Comparison of ENCODE assay signal across 31 cellular contexts in the genomic region with DNA sequence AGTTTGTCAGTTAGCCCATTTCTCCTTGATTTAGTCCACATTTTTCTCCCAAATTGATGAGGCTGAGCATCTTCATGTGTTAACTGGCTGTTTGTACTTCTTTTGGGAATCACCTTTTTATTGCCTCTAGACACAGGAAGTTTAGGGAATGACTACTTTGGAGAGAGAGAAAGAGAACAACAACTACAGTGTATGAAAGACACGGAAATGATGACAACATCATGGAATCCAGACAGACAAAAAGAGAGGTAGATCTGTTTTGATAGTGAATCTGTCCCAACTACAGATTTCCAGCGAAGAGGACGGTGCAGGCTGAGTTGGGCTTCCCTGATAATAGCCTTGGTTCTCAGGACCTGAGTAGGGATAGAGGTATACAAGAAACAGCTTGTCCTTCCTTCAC.
"Had no signal": no experiment of that assay in that cellular context is flagged by ENCODE, and none has a peak within 500 bp of the region (broad histone marks: within the 10 kb centered on the region; RNA-seq: fewer than 3 reads in every experiment).

No MANE protein-coding gene starts in this region.

- ATAC-seq: activated CD8-positive, alpha-beta T cell treated with anti-CD3 and anti-CD28 coated beads for 36 hours; body of pancreas; K562 had no signal

- FAIRE-seq: K562 had no signal

- H3K4me1 ChIP-seq: ascending aorta, Peyer's patch had no signal

- H3K9me3 ChIP-seq: ascending aorta, body of pancreas, Peyer's patch had no signal

- H3K4me3 ChIP-seq: ascending aorta, body of pancreas, K562, Peyer's patch had no signal

- H3K9me3 Mint-ChIP-seq: activated B cell treated with CpG ODN at 0.5 μM for 24 hours; activated CD8-positive, alpha-beta T cell treated with anti-CD3 and anti-CD28 coated beads for 36 hours; activated naive CD4-positive, alpha-beta T cell treated with anti-CD3 and anti-CD28 coated beads, Interleukin-2, amount 50 U/mL, for 24 hours; activated naive CD8-positive, alpha-beta T cell treated with anti-CD3 and anti-CD28 coated beads, Interleukin-2, amount 10 ng/mL, durations not matched to agents 7 days and 5 days; activated T-cell treated with anti-CD3 and anti-CD28 coated beads, Interleukin-2, amount 50 U/mL, for 24 hours; activated T-helper 2 cell treated with anti-CD3 and anti-CD28 coated beads, Interferon-gamma antibody, Interleukin-2, Interleukin-4, amounts not matched to agents 10 μg/mL and 5 μg/mL and 100 μg/mL, durations not matched to agents 14 hours and 24 hours and 36 hours had no signal

- DNase-seq: activated B cell treated with CpG ODN at 0.5 μM for 24 hours; activated CD4-positive, alpha-beta T cell treated with anti-CD3 and anti-CD28 coated beads for 4 hours; activated CD4-positive, alpha-beta T cell treated with anti-CD3 and anti-CD28 coated beads, Interleukin-2, amount 50 U/mL, for 4 hours; activated CD4-positive, CD25-positive, alpha-beta regulatory T cell treated with anti-CD3 and anti-CD28 coated beads, Interleukin-2, amount 50 U/mL, for 72 hours; activated CD8-positive, alpha-beta T cell treated with anti-CD3 and anti-CD28 coated beads for 36 hours; activated gamma-delta T cell; activated naive CD4-positive, alpha-beta T cell treated with Interleukin-2 at 50 U/mL for 16 hours; activated naive CD8-positive, alpha-beta T cell treated with anti-CD3 and anti-CD28 coated beads, Interleukin-2, amount 10 ng/mL, durations not matched to agents 7 days and 5 days; activated T-cell treated with anti-CD3 and anti-CD28 coated beads, Interleukin-2, amount 50 U/mL, for 24 hours; amygdala; body of pancreas; central memory CD4-positive, alpha-beta T cell; NCI-H1092 treated with DMSO at 0.1 percent for 48 hours; NCI-H1417; NCI-H146; NCI-H1930; NCI-H2081 treated with DMSO at 0.1 percent for 48 hours; NCI-H345; NCI-H524 treated with DMSO at 0.1 percent for 48 hours; Peyer's patch; Right ventricle myocardium superior; RPMI8226; SW 1271; T-helper 1 cell; T-helper 2 cell; T-helper 9 cell had no signal

- H3K27me3 ChIP-seq: ascending aorta, body of pancreas, Peyer's patch had no signal

- H3K4me1 Mint-ChIP-seq: activated B cell treated with CpG ODN at 0.5 μM for 24 hours; activated naive CD4-positive, alpha-beta T cell treated with anti-CD3 and anti-CD28 coated beads, Interleukin-2, amount 50 U/mL, for 24 hours; activated naive CD8-positive, alpha-beta T cell treated with anti-CD3 and anti-CD28 coated beads, Interleukin-2, amount 10 ng/mL, durations not matched to agents 7 days and 5 days had no signal

- H3K27me3 Mint-ChIP-seq: activated B cell treated with CpG ODN at 0.5 μM for 24 hours; activated CD8-positive, alpha-beta T cell treated with anti-CD3 and anti-CD28 coated beads for 36 hours; activated naive CD4-positive, alpha-beta T cell treated with anti-CD3 and anti-CD28 coated beads, Interleukin-2, amount 50 U/mL, for 24 hours; activated T-cell treated with anti-CD3 and anti-CD28 coated beads, Interleukin-2, amount 50 U/mL, for 24 hours had no signal

- H3K36me3 Mint-ChIP-seq: activated naive CD4-positive, alpha-beta T cell treated with anti-CD3 and anti-CD28 coated beads, Interleukin-2, amount 50 U/mL, for 24 hours; activated naive CD8-positive, alpha-beta T cell treated with anti-CD3 and anti-CD28 coated beads, Interleukin-2, amount 10 ng/mL, durations not matched to agents 7 days and 5 days had no signal

- H3K4me3 Mint-ChIP-seq: activated B cell treated with CpG ODN at 0.5 μM for 24 hours; activated CD8-positive, alpha-beta T cell treated with anti-CD3 and anti-CD28 coated beads for 36 hours; activated naive CD4-positive, alpha-beta T cell treated with anti-CD3 and anti-CD28 coated beads, Interleukin-2, amount 50 U/mL, for 24 hours; activated naive CD8-positive, alpha-beta T cell treated with anti-CD3 and anti-CD28 coated beads, Interleukin-2, amount 10 ng/mL, durations not matched to agents 7 days and 5 days; activated T-cell treated with anti-CD3 and anti-CD28 coated beads, Interleukin-2, amount 50 U/mL, for 24 hours had no signal

- H3K27ac Mint-ChIP-seq: activated B cell treated with CpG ODN at 0.5 μM for 24 hours; activated CD8-positive, alpha-beta T cell treated with anti-CD3 and anti-CD28 coated beads for 36 hours; activated naive CD4-positive, alpha-beta T cell treated with anti-CD3 and anti-CD28 coated beads, Interleukin-2, amount 50 U/mL, for 24 hours; activated naive CD8-positive, alpha-beta T cell treated with anti-CD3 and anti-CD28 coated beads, Interleukin-2, amount 10 ng/mL, durations not matched to agents 7 days and 5 days; activated T-cell treated with anti-CD3 and anti-CD28 coated beads, Interleukin-2, amount 50 U/mL, for 24 hours; activated T-helper 2 cell treated with anti-CD3 and anti-CD28 coated beads, Interferon-gamma antibody, Interleukin-2, Interleukin-4, amounts not matched to agents 10 μg/mL and 5 μg/mL and 100 μg/mL, durations not matched to agents 14 hours and 24 hours and 36 hours had no signal

- H3K27ac ChIP-seq: ascending aorta, body of pancreas, Peyer's patch, VCaP had no signal
